14 cellular contexts compared by ENCODE assay signal in the genomic region with DNA sequence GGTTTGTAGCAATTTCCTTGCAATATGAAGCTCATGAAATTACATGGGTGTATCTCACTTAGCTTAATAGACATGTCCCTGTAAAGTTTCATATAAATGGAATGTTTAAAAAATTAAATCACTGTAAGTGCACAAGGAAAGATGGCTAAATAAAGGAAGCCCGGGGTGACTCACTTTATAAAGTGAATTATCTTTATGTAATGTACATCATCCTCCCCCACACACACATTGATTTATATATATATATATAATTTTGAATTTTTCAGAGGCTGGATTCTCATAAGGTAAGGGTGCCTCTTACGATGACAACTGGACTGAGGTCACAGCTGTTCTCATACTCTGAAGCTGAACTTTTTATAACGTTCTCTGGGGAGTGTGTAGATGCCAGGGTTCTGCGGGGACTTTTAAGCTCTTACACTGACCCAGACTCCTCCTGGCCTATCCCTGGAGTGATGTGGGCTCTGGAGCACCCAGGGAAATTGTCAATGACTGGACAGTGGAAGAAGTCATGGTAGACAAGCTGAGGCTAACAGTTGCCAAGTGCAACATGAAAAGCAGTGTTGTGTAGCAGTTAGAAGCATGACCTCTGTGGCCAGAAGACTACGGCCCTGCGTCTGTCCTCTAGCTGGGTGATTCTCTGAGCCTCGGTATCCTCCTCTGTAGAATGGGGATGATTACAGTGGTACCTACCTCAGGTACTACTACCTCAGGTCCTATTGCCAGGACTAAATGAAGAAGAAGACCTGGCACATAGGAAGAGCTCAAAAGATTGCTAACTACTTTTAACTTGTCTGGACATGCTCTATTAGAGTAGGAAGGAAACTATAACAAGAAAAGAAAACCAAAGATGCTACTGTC.
DNase-seq lines count a peak whose midpoint lies in the region; ATAC-seq and TF ChIP-seq lines count a peak whose summit lies in the region.
"Had no signal": no experiment of that assay in that cellular context is flagged by ENCODE, and none has a peak within 500 bp of the region (broad histone marks: within the 10 kb centered on the region; RNA-seq: fewer than 3 reads in every experiment).

No MANE protein-coding gene starts in this region.

- 59 to 67% (median 63%) methylated on average over 7 of the region's 7 CpGs for WGBS in heart left ventricle, 4 donors

- H3K27me3 Mint-ChIP-seq in T-cell = no peaks in the 10 kb centered on the region
- H3K27me3 Mint-ChIP-seq in naive thymus-derived CD8-positive, alpha-beta T cell = peaks cover 0 to 2% (median 0%) of the 10 kb centered on the region in 5 donors

- H3K9me3 ChIP-seq in heart left ventricle (no peaks in the 10 kb centered on the region), uterus (no peaks in the 10 kb centered on the region)

- ATAC-seq in heart left ventricle (peak; percentile 7 to 54 (median 34)), Right ventricle myocardium superior (ENCODE audit: poor library complexity) (no peak), T-cell (replicated peaks in 1 of 4) (no peak), HG02981 (IDR thresholded peaks at IDR 0.05; ENCODE audit: unreplicated experiment) (no peak)
- no peak for ATAC-seq in naive thymus-derived CD8-positive, alpha-beta T cell

- CTCF ChIA-PET in T-cell (lab: Charles Lee) = interaction anchor here in 1 of 2 donors (0.5 to 0.6 kb wide), 3 partner anchors 14 to 608 kb away, joined by 3 to 6 read pairs (median 4); no protein-coding TSS in a partner anchor

- H3K4me1 ChIP-seq in heart left ventricle (peaks cover 8 to 71% (median 31%) of the 10 kb centered on the region in 12 donors), uterus (no peaks in the 10 kb centered on the region)

- POLR2A ChIA-PET in T-cell (lab: Charles Lee) = no interaction called here
- POLR2A ChIA-PET in naive thymus-derived CD8-positive, alpha-beta T cell (lab: Charles Lee) = interaction anchor here (0.6 kb wide), 2 partner anchors 22 to 188 kb away, joined by 3 to 6 read pairs; no protein-coding TSS in a partner anchor

- TF ChIP-seq POLR2A in heart left ventricle (IDR thresholded peaks at IDR 0.05) = no peak
- no peak for TF ChIP-seq POLR2A in uterus (IDR thresholded peaks at IDR 0.05)

- peaks cover 10 to 18% (median 11%) of the 10 kb centered on the region in 3 donors for H3K4me1 Mint-ChIP-seq in T-cell
- H3K4me1 Mint-ChIP-seq in naive thymus-derived CD8-positive, alpha-beta T cell = peaks cover 4 to 19% (median 15%) of the 10 kb centered on the region in 4 donors

- intact Hi-C loops in heart left ventricle (cut with DNase I) = loop anchor here in 5 of 10 donors (2.0 to 10.0 kb wide), 5 partner anchors 66 to 248 kb away; partner anchors contain the start of gene HIF1A (in 3 of the 5)
- intact Hi-C loops in Right ventricle myocardium superior (cut with DNase I) = no loop called here
- intact Hi-C loops in uterus (cut with DNase I; ENCODE audit: low total_unique reads) = no loop called here

- TF ChIP-seq CTCF in heart left ventricle (IDR thresholded peaks at IDR 0.05) (no peak), uterus (IDR thresholded peaks at IDR 0.05) (no peak)

- no peaks in the 10 kb centered on the region for H3K9me3 Mint-ChIP-seq in T-cell
- H3K9me3 Mint-ChIP-seq in naive thymus-derived CD8-positive, alpha-beta T cell = no peaks in the 10 kb centered on the region
- H3K9me3 Mint-ChIP-seq: nephron progenitor cell, type B pancreatic cell had no signal

- no peaks in the 10 kb centered on the region for H3K27me3 ChIP-seq in heart left ventricle
- H3K27me3 ChIP-seq in uterus = no peaks in the 10 kb centered on the region

- DNase-seq in heart left ventricle (peak in 1 of 5 donors; percentile 41), Right ventricle myocardium superior (no peak), epithelial cell of prostate (ENCODE audit: low read depth, low spot score) (no peak), myocyte (ENCODE audit: low read depth) (peak; percentile 96), uterus (no peak), T-cell (no peak)
- DNase-seq in naive thymus-derived CD8-positive, alpha-beta T cell = no peak
- DNase-seq: central memory CD4-positive, alpha-beta T cell; DND-41; hippocampal formation; nephron progenitor cell; stimulated activated CD4-positive, alpha-beta T cell treated with anti-CD3 and anti-CD28 coated beads, Interleukin-4, amount 100 ng/mL, for 24 hours had no signal

- H3K36me3 ChIP-seq in heart left ventricle = no peaks in the 10 kb centered on the region
- no peaks in the 10 kb centered on the region for H3K36me3 ChIP-seq in uterus

- H3K36me3 Mint-ChIP-seq in T-cell = no peaks in the 10 kb centered on the region
- H3K36me3 Mint-ChIP-seq in naive thymus-derived CD8-positive, alpha-beta T cell = peaks cover 0 to 2% (median 0%) of the 10 kb centered on the region in 3 donors
- H3K36me3 Mint-ChIP-seq: type B pancreatic cell had no signal

- H3K27ac Mint-ChIP-seq in T-cell = no peak overlapping the region
- no peak overlapping the region for H3K27ac Mint-ChIP-seq in naive thymus-derived CD8-positive, alpha-beta T cell

- H3K27ac ChIP-seq in heart left ventricle (peak overlapping the region in 11 of 12 donors; percentile 50 to 88 (median 66)), epithelial cell of prostate (peak overlapping the region; percentile 97), uterus (peak overlapping the region; percentile 50 to 70)

- no peak overlapping the region for H3K4me3 Mint-ChIP-seq in T-cell
- H3K4me3 Mint-ChIP-seq in naive thymus-derived CD8-positive, alpha-beta T cell = no peak overlapping the region

- H3K4me3 ChIP-seq in heart left ventricle = no peak overlapping the region
- H3K4me3 ChIP-seq in uterus = no peak overlapping the region

Comparison
In these comparisons a context has a peak if more than half of its experiments do, and no peak if none do; other contexts are left out.
1. ATAC-seq: peak in heart left ventricle (4 of 4); none in Right ventricle myocardium superior (single experiment), T-cell (0 of 4), HG02981 (single experiment) and naive thymus-derived CD8-positive, alpha-beta T cell (0 of 2).
2. Peak in every context shown above with its lines, with median percentiles within 50 percentile points of each other: H3K27ac ChIP-seq.